ENCODE assay signal across 7 cellular contexts in the genomic region with DNA sequence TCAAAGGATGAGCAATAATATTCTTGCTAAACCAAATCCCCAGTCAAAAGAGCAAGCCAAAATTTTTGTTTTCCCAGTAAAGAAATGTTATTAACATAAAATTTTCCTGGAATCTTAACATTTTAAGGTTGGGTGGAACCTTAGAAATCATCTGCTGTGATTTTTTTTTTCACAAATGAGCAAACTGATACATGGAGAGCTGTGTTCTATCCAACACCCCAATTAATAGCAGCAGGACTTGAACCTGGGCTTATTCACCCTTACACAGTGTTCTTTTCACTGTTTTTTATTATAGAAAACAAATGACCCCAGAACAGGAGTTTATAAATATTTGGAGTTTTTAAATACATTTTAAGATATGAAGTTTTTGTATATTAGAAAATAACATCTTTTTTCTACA.
"Had no signal": no experiment of that assay in that cellular context is flagged by ENCODE, and none has a peak within 500 bp of the region (broad histone marks: within the 10 kb centered on the region; RNA-seq: fewer than 3 reads in every experiment).

No MANE protein-coding gene starts in this region.

- ATAC-seq: HepG2, K562 had no signal

- H3K27ac ChIP-seq: HL-60, KMS-11 had no signal

- DNase-seq: IMR-90, KBM-7, KG1 had no signal

- H3K9ac ChIP-seq: KMS-11 had no signal

- H3K4me3 ChIP-seq: K562 had no signal
